20 cellular contexts compared by ENCODE assay signal in genomic region chr12:109758406-109759075, GRCh38. TPM values are rescaled to one million over a fixed set of nuclear protein-coding genes. Genes with fewer than 3 reads are reported as not detected.
DNase-seq lines count a peak whose midpoint lies in the region; ATAC-seq, FAIRE-seq and TF ChIP-seq lines count a peak whose summit lies in the region.
"Had no signal": no experiment of that assay in that cellular context is flagged by ENCODE, and none has a peak within 500 bp of the region (broad histone marks: within the 10 kb centered on the region; RNA-seq: fewer than 3 reads in every experiment).

No MANE protein-coding gene starts in this region.

- H3K4ac ChIP-seq in neuronal stem cell (ENCODE audit: low read length), result no peak overlapping the region

- no peak overlapping the region for H2BK5ac ChIP-seq in neuronal stem cell (ENCODE audit: low read length)

- no peaks in the 10 kb centered on the region for H4K20me1 ChIP-seq in HepG2 (ENCODE audit: insufficient read depth, low read length)

- H3K4me1 ChIP-seq in right lobe of liver (peaks cover 0 to 11% (median 3%) of the 10 kb centered on the region in 4 donors), HepG2 (ENCODE audit: insufficient read depth, low read length) (peaks cover 32% of the 10 kb centered on the region), neuronal stem cell (ENCODE audit: control insufficient read depth in 2 of 2, insufficient read depth in 1 of 2, low read depth in 1 of 2, low read length in 2 of 2) (peaks cover 0 to 21% of the 10 kb centered on the region in 2 donors)
- H3K4me1 ChIP-seq: ascending aorta had no signal

- peaks cover 4% of the 10 kb centered on the region for H3K79me1 ChIP-seq in neuronal stem cell (ENCODE audit: low read depth, low read length)

- no peak overlapping the region for H2BK120ac ChIP-seq in neuronal stem cell (ENCODE audit: low read depth, low read length)

- H3K14ac ChIP-seq in neuronal stem cell (ENCODE audit: low read length), result peak overlapping the region; percentile 3

- intact Hi-C loops in right lobe of liver (cut with DNase I), result no loop called here
- intact Hi-C loops in HepG2 (cut with micrococcal nuclease; ENCODE audit: unreplicated experiment), result no loop called here

- TF ChIP-seq POLR2A in right lobe of liver (IDR thresholded peaks at IDR 0.05), result no peak
- no peak for TF ChIP-seq POLR2A in HepG2 (IDR thresholded peaks at IDR 0.05; ENCODE audit: insufficient read depth in 1 of 2, low read depth in 2 of 2, low read length in 2 of 2)

- peak overlapping the region; percentile 11 for H2BK15ac ChIP-seq in neuronal stem cell (ENCODE audit: low read length)

- peak overlapping the region; percentile 68 for H2BK12ac ChIP-seq in neuronal stem cell (ENCODE audit: low read length)

- TF ChIP-seq CTCF in right lobe of liver (IDR thresholded peaks at IDR 0.05) (no peak), HepG2 (CRISPR knock-in tag; IDR thresholded peaks at IDR 0.05) (no peak)

- in situ Hi-C loops in HepG2 (cut with HindIII; ENCODE audit: extremely low pct_ligation_motif_present, low pct_unique_long_range_greater_than_20kb), result no loop called here

- H3K27ac ChIP-seq in right lobe of liver (no peak overlapping the region), HepG2 (ENCODE audit: extremely low read length, insufficient read depth, low read length) (no peak overlapping the region), neuronal stem cell (replicated peaks; ENCODE audit: low read length) (peak overlapping the region; percentile 12)
- H3K27ac ChIP-seq: 22Rv1; ascending aorta; BLaER1 treated with 17β-estradiol and CSF1 and Interleukin-3, amounts not matched to agents 10 nM and 100 nM; parathyroid adenoma; testis had no signal

- H3K4me2 ChIP-seq in HepG2 (ENCODE audit: low read depth, low read length) (no peak overlapping the region), neuronal stem cell (ENCODE audit: insufficient read depth, low read length, poor library complexity, severe bottlenecking) (peak overlapping the region; percentile 41)
- H3K4me2 ChIP-seq: BLaER1 treated with 17β-estradiol and CSF1 and Interleukin-3, amounts not matched to agents 10 nM and 100 nM; smooth muscle cell had no signal

- CTCF ChIA-PET in HepG2 (lab: Yijun Ruan, JAX; ENCODE audit: low intra/inter-chr PET ratio, low total read pairs), result no interaction called here

- WGBS in right lobe of liver (ENCODE audit: insufficient coverage, low coverage, low lambda C conversion rate, missing lambda C conversion rate), result 92% methylated on average over 2 of the region's 11 CpGs
- WGBS in HepG2 (ENCODE audit: low lambda C conversion rate), result 96% methylated on average over 6 of the region's 11 CpGs
- WGBS in neuronal stem cell (ENCODE audit: extremely low coverage in 2 of 2, insufficient read length in 2 of 2, insufficient replicate concordance in 1 of 2), 2 donors, result no CpG with 5 or more reads among the region's 11 CpGs

- BruUV-seq in HepG2 (replicated peaks; lab: Mats Ljungman, UMichigan), result no TSS peak

- no peak overlapping the region for H3K9ac ChIP-seq in HepG2 (ENCODE audit: insufficient read depth, low read depth, low read length)
- H3K9ac ChIP-seq in neuronal stem cell (ENCODE audit: low read depth, low read length, poor library complexity), result no peak overlapping the region
- H3K9ac ChIP-seq: BLaER1 treated with 17β-estradiol and CSF1 and Interleukin-3, amounts not matched to agents 10 nM and 100 nM; parathyroid adenoma had no signal

- no peak overlapping the region for H2AFZ ChIP-seq in HepG2 (ENCODE audit: low read length)
- no peak overlapping the region for H2AFZ ChIP-seq in neuronal stem cell (ENCODE audit: low read length)
- H2AFZ ChIP-seq: parathyroid adenoma had no signal

- no peaks in the 10 kb centered on the region for H3K9me3 ChIP-seq in right lobe of liver
- H3K9me3 ChIP-seq in HepG2 (ENCODE audit: low read length), result peaks cover 10% of the 10 kb centered on the region; the same call in 1 of the 2 replicates
- H3K9me3 ChIP-seq in neuronal stem cell (replicated peaks in 1 of 2; ENCODE audit: control insufficient read depth in 2 of 2, insufficient read depth in 1 of 2, low read depth in 1 of 2, low read length in 2 of 2), result peaks cover 3 to 15% of the 10 kb centered on the region in 2 donors
- H3K9me3 ChIP-seq: testis had no signal

- TF ChIP-seq EP300 in HepG2 (IDR thresholded peaks at IDR 0.05; ENCODE audit: low read depth in 2 of 2, low read length in 2 of 2) (no peak), HepG2 (CRISPR knock-in tag; IDR thresholded peaks at IDR 0.05; ENCODE audit: borderline replicate concordance) (no peak)

- POLR2A ChIA-PET in HepG2 (lab: Yijun Ruan, JAX), result no interaction called here

- FAIRE-seq in HepG2 (lab: Jason Lieb, UNC), result no peak

- DNase-seq in NCI-H2171 treated with DMSO at 0.1 percent for 48 hours (lab: John Stamatoyannopoulos, UW) (peak; percentile 33), NCI-H2171 (lab: John Stamatoyannopoulos, UW) (no peak), right lobe of liver (peak in 2 of 3 donors; percentile 32 to 39), HepG2 (ENCODE audit: low spot score) (no peak), neuronal stem cell (ENCODE audit: low spot score) (no peak), AG08396 (ENCODE audit: low spot score) (no peak)
- DNase-seq: activated CD8-positive, alpha-beta T cell treated with anti-CD3 and anti-CD28 coated beads for 36 hours; left cardiac atrium; NCI-H2081 treated with DMSO at 0.1 percent for 48 hours; stimulated activated CD4-positive, alpha-beta T cell treated with anti-CD3 and anti-CD28 coated beads, Interleukin-4, amount 100 ng/mL, for 4 hours; stimulated activated CD8-positive, alpha-beta memory T cell treated with anti-CD3 and anti-CD28 coated beads, Interleukin-4, amount 100 ng/mL, for 48 hours; testis had no signal

- H4K8ac ChIP-seq in neuronal stem cell (ENCODE audit: low read depth, low read length), result no peak overlapping the region

- H3K79me2 ChIP-seq in HepG2 (ENCODE audit: insufficient read depth, low read length), result peaks cover 4% of the 10 kb centered on the region
- H3K79me2 ChIP-seq: parathyroid adenoma had no signal

- no peak overlapping the region for H3K4me3 ChIP-seq in right lobe of liver
- H3K4me3 ChIP-seq in HepG2 (replicated peaks in 1 of 3; ENCODE audit: insufficient read depth in 1 of 3, low read depth in 2 of 3, low read length in 3 of 3), result no peak overlapping the region
- peak overlapping the region in 1 of 2 donors; percentile 1 for H3K4me3 ChIP-seq in neuronal stem cell (ENCODE audit: low read length in 2 of 2)
- H3K4me3 ChIP-seq: ascending aorta; BLaER1 treated with 17β-estradiol and CSF1 and Interleukin-3, amounts not matched to agents 10 nM and 100 nM; smooth muscle cell; testis had no signal

- no peak overlapping the region for H2AK5ac ChIP-seq in neuronal stem cell (ENCODE audit: low read depth, low read length)

- TF ChIP-seq RAD21 in HepG2 (CRISPR knock-in tag; IDR thresholded peaks at IDR 0.05), result no peak

- no peak overlapping the region for H3K23ac ChIP-seq in neuronal stem cell (ENCODE audit: low read depth, low read length, poor library complexity)

- no peak for ATAC-seq in right lobe of liver
- ATAC-seq in HepG2, result no peak
- ATAC-seq in GM19397 (IDR thresholded peaks at IDR 0.05; ENCODE audit: unreplicated experiment), result no peak
- ATAC-seq in HG02623 (IDR thresholded peaks at IDR 0.05; ENCODE audit: unreplicated experiment), result no peak
- ATAC-seq: activated CD8-positive, alpha-beta T cell treated with anti-CD3 and anti-CD28 coated beads for 36 hours; activated T-helper 17 cell treated with anti-CD3 and anti-CD28 coated beads, Interleukin-2, amount 50 U/mL, for 72 hours; left cardiac atrium had no signal

- no peak overlapping the region for H3K18ac ChIP-seq in neuronal stem cell (ENCODE audit: low read length)

- H3K36me3 ChIP-seq in right lobe of liver, result no peaks in the 10 kb centered on the region
- H3K36me3 ChIP-seq in HepG2 (replicated peaks in 1 of 2; ENCODE audit: control insufficient read depth in 1 of 2, insufficient read depth in 2 of 2, low read length in 2 of 2), result peaks cover 1 to 3% of the 10 kb centered on the region in 2 experiments; a peak in 1 of 5 replicates
- no peaks in the 10 kb centered on the region for H3K36me3 ChIP-seq in neuronal stem cell (replicated peaks in 1 of 2; ENCODE audit: control insufficient read depth in 2 of 2, insufficient read depth in 2 of 2, low read length in 2 of 2)
- H3K36me3 ChIP-seq: ascending aorta had no signal

- H4K91ac ChIP-seq in neuronal stem cell (ENCODE audit: low read depth, low read length, poor library complexity), result no peak overlapping the region

- no peaks in the 10 kb centered on the region for H3K27me3 ChIP-seq in right lobe of liver
- no peaks in the 10 kb centered on the region for H3K27me3 ChIP-seq in HepG2 (ENCODE audit: control insufficient read depth in 1 of 2, insufficient read depth in 2 of 2, low read length in 2 of 2)
- H3K27me3 ChIP-seq in neuronal stem cell (ENCODE audit: control insufficient read depth in 3 of 3, insufficient read depth in 3 of 3, low read depth in 1 of 3, low read length in 3 of 3), result no peaks in the 10 kb centered on the region
- H3K27me3 ChIP-seq: ascending aorta; BLaER1 treated with 17β-estradiol and CSF1 and Interleukin-3, amounts not matched to agents 10 nM and 100 nM; testis had no signal

RNA-seq across cellular contexts. Expression of gene FAM222A, which starts 44.9 kb away (rescaled TPM):
- total RNA-seq in right lobe of liver (1 to 10 TPM in 5 of 6 experiments, under 1 TPM in 1; 0.34 to 4.3 (median 1.2) TPM), HepG2 (2016; rRNA removed; fragmentation: Illumina TruSeq; extraction: Trizol) (7.2 and 9.6 TPM in 2 replicates)
- total RNA-seq in HepG2 (2016; cell fraction: cytosol; rRNA removed; fragmentation: Illumina TruSeq; extraction: Trizol; ENCODE audit: low read depth), result 1.9 and 2.5 TPM in 2 replicates
- total RNA-seq in HepG2 (2016; cell fraction: insoluble cytoplasmic fraction; rRNA removed; fragmentation: Illumina TruSeq; extraction: Trizol), result 5.6 and 8.3 TPM in 2 replicates
- total RNA-seq in HepG2 (2016; cell fraction: membrane; rRNA removed; fragmentation: Illumina TruSeq; extraction: Trizol), result 7.5 TPM in 2 replicates
- total RNA-seq in HepG2 (2016; cell fraction: nucleus; rRNA removed; fragmentation: Illumina TruSeq; extraction: Trizol), result 7.0 and 7.5 TPM in 2 replicates
- 2.7 and 3.7 TPM in 2 replicates for polyA plus RNA-seq in HepG2 (2011; rRNA removed)
- polyA plus RNA-seq in HepG2 (2011; cell fraction: cytosol; rRNA removed), result 2.0 and 3.0 TPM in 2 replicates
- polyA plus RNA-seq in HepG2 (2011; cell fraction: nucleus; rRNA removed), result 3.8 and 4.7 TPM in 2 replicates
- 2.5 and 2.9 TPM in 2 replicates for polyA plus RNA-seq in HepG2 (2012)
- 2.5 and 2.6 TPM in 2 replicates for polyA plus RNA-seq in HepG2 (2016; cell fraction: cytosol; fragmentation: Illumina TruSeq; extraction: Trizol; ENCODE audit: low read depth)
- polyA plus RNA-seq in HepG2 (2016; cell fraction: insoluble cytoplasmic fraction; fragmentation: Illumina TruSeq; extraction: Trizol; ENCODE audit: low read depth), result 9.4 and 11.8 TPM in 2 replicates
- 8.4 and 9.5 TPM in 2 replicates for polyA plus RNA-seq in HepG2 (2016; cell fraction: membrane; fragmentation: Illumina TruSeq; extraction: Trizol; ENCODE audit: low read depth)
- 9.3 and 9.9 TPM in 2 replicates for polyA plus RNA-seq in HepG2 (2016; cell fraction: nucleus; fragmentation: Illumina TruSeq; extraction: Trizol; ENCODE audit: insufficient read depth, low read depth)
- 2.9 and 8.9 TPM in 2 replicates for polyA minus RNA-seq in HepG2 (2011; rRNA and poly(A)+ RNA removed; ENCODE audit: low replicate concordance)
- 3.6 and 4.0 TPM in 2 replicates for polyA minus RNA-seq in HepG2 (2011; cell fraction: cytosol; rRNA and poly(A)+ RNA removed)
- 7.9 and 8.2 TPM in 2 replicates for polyA minus RNA-seq in HepG2 (2011; cell fraction: nucleus; rRNA and poly(A)+ RNA removed)
- polyA plus RNA-seq in neuronal stem cell (2013, experiment 1 of 2), result 14.4 TPM
- polyA plus RNA-seq in neuronal stem cell (2013, experiment 2 of 2), result 14.3 TPM

Comparison
In these comparisons a context has a peak if more than half of its experiments do, and no peak if none do; other contexts are left out.
1. DNase-seq: peak in NCI-H2171 treated with DMSO at 0.1 percent for 48 hours (single experiment) and right lobe of liver (2 of 3); none in NCI-H2171 (single experiment), HepG2 (single experiment), neuronal stem cell (single experiment) and AG08396 (single experiment).